14 cellular contexts compared by ENCODE assay signal in genomic region chr10:45454262-45454661, GRCh38.
A peak's percentile ranks its signal among the peaks of the same experiment; 100 is the strongest.
DNase-seq lines count a peak whose midpoint lies in the region; TF ChIP-seq lines count a peak whose summit lies in the region.
"Had no signal": no experiment of that assay in that cellular context is flagged by ENCODE, and none has a peak within 500 bp of the region (broad histone marks: within the 10 kb centered on the region; RNA-seq: fewer than 3 reads in every experiment).

No MANE protein-coding gene starts in this region.

- no peak overlapping the region for H4K8ac ChIP-seq in mesenchymal stem cell (ENCODE audit: low read length)

- no peak overlapping the region for H4K91ac ChIP-seq in mesenchymal stem cell (ENCODE audit: low read length)

- no peaks in the 10 kb centered on the region for H4K20me1 ChIP-seq in Karpas-422 (ENCODE audit: insufficient read depth, low read depth, low read length)

- H3K9me2 ChIP-seq in Karpas-422 (replicated peaks; ENCODE audit: insufficient read depth, low read length): no peaks in the 10 kb centered on the region

- H3K4me2 ChIP-seq in Karpas-422 (ENCODE audit: low read depth, low read length, poor library complexity, severe bottlenecking): no peak overlapping the region
- H3K4me2 ChIP-seq in mesenchymal stem cell (ENCODE audit: low read length, poor library complexity, severe bottlenecking): no peak overlapping the region

- peaks cover 9% of the 10 kb centered on the region for H3K36me3 ChIP-seq in CD4-positive, alpha-beta memory T cell (ENCODE audit: insufficient read depth, low read length)
- H3K36me3 ChIP-seq in Karpas-422 (ENCODE audit: insufficient read depth, low read length): no peaks in the 10 kb centered on the region
- H3K36me3 ChIP-seq in mesenchymal stem cell (ENCODE audit: control insufficient read depth in 1 of 2, insufficient read depth in 2 of 2, low read depth in 1 of 2, low read length in 2 of 2): peaks cover 32 to 36% of the 10 kb centered on the region in 2 experiments

- no peak overlapping the region for H2BK15ac ChIP-seq in mesenchymal stem cell (ENCODE audit: low read depth, poor library complexity, severe bottlenecking)

- no peak overlapping the region for H3K4ac ChIP-seq in mesenchymal stem cell (ENCODE audit: low read depth in 1 of 2, low read length in 2 of 2)

- no peak overlapping the region for H3K23ac ChIP-seq in mesenchymal stem cell (ENCODE audit: low read length in 2 of 2)

- no peaks in the 10 kb centered on the region for H3K79me1 ChIP-seq in mesenchymal stem cell (replicated peaks; ENCODE audit: low read length, poor library complexity, severe bottlenecking)

- no peak overlapping the region for H2BK120ac ChIP-seq in mesenchymal stem cell (ENCODE audit: low read depth, low read length)

- H3K14ac ChIP-seq in mesenchymal stem cell (ENCODE audit: low read length in 2 of 2): no peak overlapping the region

- no peak overlapping the region for H2BK12ac ChIP-seq in mesenchymal stem cell (ENCODE audit: low read length in 2 of 2)

- H2AFZ ChIP-seq in Karpas-422 (ENCODE audit: low read length): no peak overlapping the region
- no peak overlapping the region for H2AFZ ChIP-seq in mesenchymal stem cell (ENCODE audit: low read depth, low read length)

- H3K9ac ChIP-seq in Karpas-422 (ENCODE audit: low read length) (peak overlapping the region; percentile 35), mesenchymal stem cell (ENCODE audit: low read length) (no peak overlapping the region)

- H2BK5ac ChIP-seq in mesenchymal stem cell (ENCODE audit: low read depth, low read length, poor library complexity, severe bottlenecking): no peak overlapping the region

- no peak overlapping the region for H3K27ac ChIP-seq in CD4-positive, alpha-beta memory T cell (ENCODE audit: low read depth, low read length)
- peak overlapping the region; percentile 55 for H3K27ac ChIP-seq in Karpas-422 (ENCODE audit: low read length)
- no peak overlapping the region for H3K27ac ChIP-seq in mesenchymal stem cell (ENCODE audit: low read length, poor library complexity, severe bottlenecking)
- H3K27ac ChIP-seq: testis had no signal

- no peaks in the 10 kb centered on the region for H3K9me3 Mint-ChIP-seq in CD4-positive, alpha-beta memory T cell
- H3K9me3 Mint-ChIP-seq: activated T-cell treated with anti-CD3 and anti-CD28 coated beads, Interleukin-2, amount 50 U/mL, for 72 hours had no signal

- H3K27me3 Mint-ChIP-seq in CD4-positive, alpha-beta memory T cell: no peaks in the 10 kb centered on the region

- WGBS in mesenchymal stem cell: 46% methylated on average over 9 of the region's 9 CpGs

- no peak for DNase-seq in CD4-positive, alpha-beta memory T cell
- DNase-seq in Karpas-422: no peak
- DNase-seq in choroid plexus epithelial cell (ENCODE audit: low read depth): peak; percentile 37
- DNase-seq in midbrain (lab: John Stamatoyannopoulos, UW): peak; percentile 7
- DNase-seq in KG1 (lab: John Stamatoyannopoulos, UW): no peak
- no peak for DNase-seq in mesenchymal stem cell
- DNase-seq in GDM1 (lab: John Stamatoyannopoulos, UW): no peak
- DNase-seq: activated CD4-positive, alpha-beta T cell treated with anti-CD3 and anti-CD28 coated beads, Interleukin-2, amount 50 U/mL, for 1 hour; activated T-cell treated with anti-CD3 and anti-CD28 coated beads, Interleukin-2, amount 50 U/mL, for 72 hours; cortex of kidney; NCI-H146; NCI-H2227 treated with DMSO at 0.1 percent for 48 hours; SHP77; testis had no signal

- no peak overlapping the region for H2AK5ac ChIP-seq in mesenchymal stem cell (ENCODE audit: low read length, severe bottlenecking)

- CTCF ChIA-PET in CD4-positive, alpha-beta memory T cell (lab: Charles Lee; ENCODE audit: partially characterized antibody): interaction anchor here (1.8 kb wide), 1 partner anchor 11 kb away, joined by 7 read pairs; no protein-coding TSS in a partner anchor

- peak overlapping the region in 2 of 8 donors; percentile 17 to 31 for H3K4me3 Mint-ChIP-seq in CD4-positive, alpha-beta memory T cell
- H3K4me3 Mint-ChIP-seq: activated T-cell treated with anti-CD3 and anti-CD28 coated beads, Interleukin-2, amount 50 U/mL, for 72 hours had no signal

- intact Hi-C loops in CD4-positive, alpha-beta memory T cell (cut with micrococcal nuclease): no loop called here

- H3K9me3 ChIP-seq in CD4-positive, alpha-beta memory T cell (ENCODE audit: control insufficient read depth in 1 of 2, low read length in 2 of 2): no peaks in the 10 kb centered on the region
- H3K9me3 ChIP-seq in Karpas-422 (ENCODE audit: low read length) (no peaks in the 10 kb centered on the region), mesenchymal stem cell (ENCODE audit: control insufficient read depth, low read length) (no peaks in the 10 kb centered on the region)
- H3K9me3 ChIP-seq: testis had no signal

- H3K79me2 ChIP-seq in Karpas-422 (ENCODE audit: low read length): no peaks in the 10 kb centered on the region

- TF ChIP-seq CTCF in choroid plexus epithelial cell (conservative IDR thresholded peaks at IDR 0.05; ENCODE audit: low read depth, low read length): no peak

- H3K18ac ChIP-seq in mesenchymal stem cell (ENCODE audit: low read depth in 1 of 2, low read length in 2 of 2): no peak overlapping the region

- peaks cover 14% of the 10 kb centered on the region for H3K4me1 ChIP-seq in CD4-positive, alpha-beta memory T cell (ENCODE audit: insufficient read depth, low read length)
- peaks cover 33% of the 10 kb centered on the region for H3K4me1 ChIP-seq in Karpas-422 (ENCODE audit: low read length)
- H3K4me1 ChIP-seq in mesenchymal stem cell (ENCODE audit: control insufficient read depth, insufficient read depth, low read depth, low read length): peaks cover 4% of the 10 kb centered on the region

- peaks cover 35 to 42% of the 10 kb centered on the region in 2 donors for H3K36me3 Mint-ChIP-seq in CD4-positive, alpha-beta memory T cell

- no peak overlapping the region for H3K4me3 ChIP-seq in CD4-positive, alpha-beta memory T cell (ENCODE audit: low read length in 2 of 2)
- H3K4me3 ChIP-seq in Karpas-422 (ENCODE audit: low read length) (no peak overlapping the region), choroid plexus epithelial cell (ENCODE audit: low read depth, low read length) (no peak overlapping the region), mesenchymal stem cell (ENCODE audit: insufficient read depth in 1 of 2, low read depth in 1 of 2, low read length in 2 of 2) (no peak overlapping the region)
- H3K4me3 ChIP-seq: testis had no signal

- H3K27me3 ChIP-seq in CD4-positive, alpha-beta memory T cell (ENCODE audit: insufficient read depth, low read length): no peaks in the 10 kb centered on the region
- H3K27me3 ChIP-seq in Karpas-422 (ENCODE audit: low read length): no peaks in the 10 kb centered on the region
- H3K27me3 ChIP-seq in mesenchymal stem cell (ENCODE audit: control insufficient read depth in 1 of 2, insufficient read depth in 1 of 2, low read length in 2 of 2): no peaks in the 10 kb centered on the region
- H3K27me3 ChIP-seq: testis had no signal

- peaks cover 4 to 16% (median 13%) of the 10 kb centered on the region in 4 donors for H3K4me1 Mint-ChIP-seq in CD4-positive, alpha-beta memory T cell

- peak overlapping the region in 6 of 7 donors; percentile 25 to 80 (median 56) for H3K27ac Mint-ChIP-seq in CD4-positive, alpha-beta memory T cell

- POLR2A ChIA-PET in CD4-positive, alpha-beta memory T cell (lab: Charles Lee; ENCODE audit: partially characterized antibody): no interaction called here

Comparison
In these comparisons a context has a peak if more than half of its experiments do, and no peak if none do; other contexts are left out.
1. DNase-seq: peak in choroid plexus epithelial cell (single experiment) and midbrain (single experiment); none in CD4-positive, alpha-beta memory T cell (0 of 5), Karpas-422 (single experiment), KG1 (single experiment), mesenchymal stem cell (single experiment) and GDM1 (single experiment).